ENCODE assay signal across 21 cellular contexts in the genomic region with DNA sequence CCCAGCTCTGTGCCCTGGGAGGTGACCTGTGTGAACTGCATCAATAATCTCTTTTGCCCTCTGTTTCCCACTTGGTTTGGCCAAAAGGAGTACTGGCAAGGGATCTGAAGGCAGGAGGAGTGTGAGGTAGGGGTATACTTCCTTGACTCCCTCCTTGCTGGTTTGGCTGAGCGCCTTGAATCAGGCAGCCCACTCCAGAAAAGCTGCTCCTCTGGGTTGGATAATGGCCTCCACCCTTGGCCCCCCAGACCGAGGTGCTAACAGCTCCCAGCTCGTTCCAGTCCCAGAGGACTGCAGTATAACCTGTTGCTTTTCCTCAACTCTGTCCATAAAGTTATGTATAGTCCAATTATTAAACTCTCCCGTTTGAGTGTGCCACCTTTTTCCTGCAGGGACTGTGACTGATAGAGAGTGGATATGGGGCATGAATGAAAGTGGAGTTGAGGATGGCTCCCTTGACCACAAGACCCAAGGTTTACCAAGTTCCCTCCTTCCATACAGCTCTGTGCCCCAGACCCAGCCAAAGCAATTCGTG.
DNase-seq lines count a peak whose midpoint lies in the region; ATAC-seq, FAIRE-seq and TF ChIP-seq lines count a peak whose summit lies in the region.
"Had no signal": no experiment of that assay in that cellular context is flagged by ENCODE, and none has a peak within 500 bp of the region (broad histone marks: within the 10 kb centered on the region; RNA-seq: fewer than 3 reads in every experiment).

No MANE protein-coding gene starts in this region.

- ATAC-seq in heart left ventricle (no peak), GM18909 (IDR thresholded peaks at IDR 0.05; ENCODE audit: poor library complexity, unreplicated experiment) (no peak), GM21381 (IDR thresholded peaks at IDR 0.05; ENCODE audit: unreplicated experiment) (no peak), HG03280 (IDR thresholded peaks at IDR 0.05; ENCODE audit: unreplicated experiment) (no peak)
- ATAC-seq: A549; CD8-positive, alpha-beta T cell had no signal

- no peaks in the 10 kb centered on the region for H3K36me3 ChIP-seq in right atrium auricular region
- no peaks in the 10 kb centered on the region for H3K36me3 ChIP-seq in heart left ventricle
- no peaks in the 10 kb centered on the region for H3K36me3 ChIP-seq in H1 (ENCODE audit: control insufficient read depth in 2 of 4, insufficient read depth in 4 of 4, low read length in 3 of 4)
- H3K36me3 ChIP-seq in neuronal stem cell (replicated peaks in 1 of 2; ENCODE audit: control insufficient read depth in 2 of 2, insufficient read depth in 2 of 2, low read length in 2 of 2), result no peaks in the 10 kb centered on the region
- H3K36me3 ChIP-seq: BLaER1 treated with 17β-estradiol and CSF1 and Interleukin-3, amounts not matched to agents 10 nM and 100 nM had no signal

- H3K4me3 ChIP-seq in right atrium auricular region (no peak overlapping the region), heart left ventricle (no peak overlapping the region), H1 (ENCODE audit: extremely low read depth in 1 of 4, insufficient read depth in 2 of 4, low read depth in 3 of 4, low read length in 4 of 4) (no peak overlapping the region), neuronal stem cell (ENCODE audit: low read length in 2 of 2) (no peak overlapping the region)
- H3K4me3 ChIP-seq: A549; BLaER1 treated with 17β-estradiol and CSF1 and Interleukin-3, amounts not matched to agents 10 nM and 100 nM had no signal

- H4K91ac ChIP-seq in H1 (replicated peaks; ENCODE audit: insufficient read length, low read length) (no peak overlapping the region), neuronal stem cell (ENCODE audit: low read depth, low read length, poor library complexity) (no peak overlapping the region)

- no peaks in the 10 kb centered on the region for H3K4me1 ChIP-seq in right atrium auricular region
- H3K4me1 ChIP-seq in heart left ventricle, result no peaks in the 10 kb centered on the region
- no peaks in the 10 kb centered on the region; a peak in 1 of 7 replicates for H3K4me1 ChIP-seq in H1 (replicated peaks in 1 of 4; ENCODE audit: control insufficient read depth in 3 of 4, insufficient read depth in 4 of 4, low read length in 3 of 4)
- peaks cover 0 to 1% of the 10 kb centered on the region in 2 donors for H3K4me1 ChIP-seq in neuronal stem cell (ENCODE audit: control insufficient read depth in 2 of 2, insufficient read depth in 1 of 2, low read depth in 1 of 2, low read length in 2 of 2)
- H3K4me1 ChIP-seq: A549; BLaER1 treated with 17β-estradiol and CSF1 and Interleukin-3, amounts not matched to agents 10 nM and 100 nM; Caco-2 had no signal

- H3K23ac ChIP-seq in H1 (ENCODE audit: insufficient read length) (no peak overlapping the region), neuronal stem cell (ENCODE audit: low read depth, low read length, poor library complexity) (no peak overlapping the region)

- H2BK12ac ChIP-seq in H1 (ENCODE audit: low read depth, low read length) (no peak overlapping the region), neuronal stem cell (ENCODE audit: low read length) (no peak overlapping the region)

- H3K27me3 ChIP-seq in right atrium auricular region (no peaks in the 10 kb centered on the region), heart left ventricle (peaks cover 0 to 30% (median 0%) of the 10 kb centered on the region in 9 donors), H1 (replicated peaks in 1 of 4; ENCODE audit: control insufficient read depth in 3 of 4, extremely low read depth in 1 of 4, insufficient read depth in 3 of 4, low read length in 3 of 4) (no peaks in the 10 kb centered on the region), neuronal stem cell (ENCODE audit: control insufficient read depth in 3 of 3, insufficient read depth in 3 of 3, low read depth in 1 of 3, low read length in 3 of 3) (peaks cover 0 to 6% (median 0%) of the 10 kb centered on the region in 3 experiments)
- H3K27me3 ChIP-seq: BLaER1 treated with 17β-estradiol and CSF1 and Interleukin-3, amounts not matched to agents 10 nM and 100 nM had no signal

- H3K4ac ChIP-seq in H1 (replicated peaks; ENCODE audit: insufficient read length, low read depth, low read length), result no peak overlapping the region
- H3K4ac ChIP-seq in neuronal stem cell (ENCODE audit: low read length), result no peak overlapping the region

- DNase-seq in right atrium auricular region (ENCODE audit: low spot score) (peak; percentile 7), heart left ventricle (no peak), H1 (ENCODE audit: low read depth in 1 of 2, low spot score in 2 of 2) (no peak), neuronal stem cell (ENCODE audit: low spot score) (no peak)
- DNase-seq: AML-193; Caco-2; Calu3; CD4-positive, alpha-beta T cell; CD8-positive, alpha-beta T cell; DMS79 treated with DMSO at 0.1 percent for 48 hours; GF-D8 had no signal

- no peaks in the 10 kb centered on the region for H3K23me2 ChIP-seq in H1 (ENCODE audit: low read depth, low read length)

- H3K14ac ChIP-seq in H1 (ENCODE audit: insufficient read length), result no peak overlapping the region
- no peak overlapping the region for H3K14ac ChIP-seq in neuronal stem cell (ENCODE audit: low read length)

- H3K9me3 ChIP-seq in right atrium auricular region (no peaks in the 10 kb centered on the region), heart left ventricle (no peaks in the 10 kb centered on the region), H1 (ENCODE audit: insufficient read depth in 2 of 2, low read depth in 1 of 2, low read length in 1 of 2) (no peaks in the 10 kb centered on the region), neuronal stem cell (replicated peaks in 1 of 2; ENCODE audit: control insufficient read depth in 2 of 2, insufficient read depth in 1 of 2, low read depth in 1 of 2, low read length in 2 of 2) (no peaks in the 10 kb centered on the region)
- H3K9me3 ChIP-seq: A549, Caco-2 had no signal

- no peaks in the 10 kb centered on the region for H4K20me1 ChIP-seq in H1 (replicated peaks in 1 of 2; ENCODE audit: control insufficient read depth in 1 of 2, insufficient read depth in 2 of 2, low read length in 2 of 2)
- H4K20me1 ChIP-seq: BLaER1 treated with 17β-estradiol and CSF1 and Interleukin-3, amounts not matched to agents 10 nM and 100 nM had no signal

- H3K4me2 ChIP-seq in H1 (ENCODE audit: insufficient read depth in 1 of 2, low read depth in 2 of 2, low read length in 2 of 2) (no peak overlapping the region), neuronal stem cell (ENCODE audit: insufficient read depth, low read length, poor library complexity, severe bottlenecking) (no peak overlapping the region)
- H3K4me2 ChIP-seq: A549; BLaER1 treated with 17β-estradiol and CSF1 and Interleukin-3, amounts not matched to agents 10 nM and 100 nM had no signal

- no peak overlapping the region for H2BK20ac ChIP-seq in H1 (ENCODE audit: low read length)

- TF ChIP-seq CTCF in right atrium auricular region (IDR thresholded peaks at IDR 0.05), result no peak
- TF ChIP-seq CTCF in heart left ventricle (IDR thresholded peaks at IDR 0.05), result no peak
- TF ChIP-seq CTCF in H1 (IDR thresholded peaks at IDR 0.05; ENCODE audit: control extremely low read depth in 1 of 3, insufficient read depth in 1 of 3, low read depth in 1 of 3, low read length in 3 of 3), result no peak

- H3K27ac ChIP-seq in right atrium auricular region, result no peak overlapping the region
- H3K27ac ChIP-seq in heart left ventricle, result no peak overlapping the region
- no peak overlapping the region for H3K27ac ChIP-seq in H1 (ENCODE audit: low read depth, low read length)
- no peak overlapping the region for H3K27ac ChIP-seq in neuronal stem cell (replicated peaks; ENCODE audit: low read length)
- H3K27ac ChIP-seq: 22Rv1; A549; BLaER1 treated with 17β-estradiol and CSF1 and Interleukin-3, amounts not matched to agents 10 nM and 100 nM; C4-2B had no signal

- no peak for FAIRE-seq in H1 (lab: Jason Lieb, UNC)
- FAIRE-seq: A549, D721Med, G401.6, GM12891 had no signal

- H4K5ac ChIP-seq in H1 (ENCODE audit: insufficient read length, low read depth, low read length), result no peak overlapping the region

- no peaks in the 10 kb centered on the region for H3K79me1 ChIP-seq in H1 (ENCODE audit: low read depth, low read length)
- no peaks in the 10 kb centered on the region for H3K79me1 ChIP-seq in neuronal stem cell (ENCODE audit: low read depth, low read length)

- CTCF ChIA-PET in H1 (lab: Charles Lee; ENCODE audit: partially characterized antibody), result interaction anchor here (0.9 to 2.0 kb wide), 6 partner anchors 9 to 74 kb away, joined by 3 to 8 read pairs (median 3); no protein-coding TSS in a partner anchor

- TF ChIP-seq POLR2A in heart left ventricle (IDR thresholded peaks at IDR 0.05) (no peak), H1 (IDR thresholded peaks at IDR 0.05; ENCODE audit: control extremely low read depth in 1 of 2, low read depth in 2 of 2, low read length in 2 of 2) (no peak)

- intact Hi-C loops in heart left ventricle (cut with DNase I), result no loop called here

- H2AFZ ChIP-seq in H1 (ENCODE audit: low read length), result no peak overlapping the region
- no peak overlapping the region for H2AFZ ChIP-seq in neuronal stem cell (ENCODE audit: low read length)

- H4K8ac ChIP-seq in H1 (ENCODE audit: extremely low read depth, insufficient read depth, low read length), result peak overlapping the region; percentile 46
- H4K8ac ChIP-seq in neuronal stem cell (ENCODE audit: low read depth, low read length), result no peak overlapping the region

- no peak overlapping the region for H3K56ac ChIP-seq in H1 (replicated peaks; ENCODE audit: insufficient read length, low read depth, low read length)

- H3K79me2 ChIP-seq in H1 (ENCODE audit: control insufficient read depth in 1 of 2, insufficient read depth in 2 of 2, low read length in 2 of 2), result no peaks in the 10 kb centered on the region

- no peak overlapping the region for H2BK5ac ChIP-seq in H1 (ENCODE audit: low read depth, low read length)
- H2BK5ac ChIP-seq in neuronal stem cell (ENCODE audit: low read length), result peak overlapping the region; percentile 40

- H2BK120ac ChIP-seq in H1 (replicated peaks; ENCODE audit: low read depth, low read length) (no peak overlapping the region), neuronal stem cell (ENCODE audit: low read depth, low read length) (no peak overlapping the region)

- no peak overlapping the region for H2AK5ac ChIP-seq in H1 (ENCODE audit: low read depth, low read length)
- H2AK5ac ChIP-seq in neuronal stem cell (ENCODE audit: low read depth, low read length), result no peak overlapping the region

- WGBS in heart left ventricle, 4 donors, result 68 to 79% (median 73%) methylated on average over 5 of the region's 5 CpGs
- 85% methylated on average over 5 of the region's 5 CpGs; no CpG with 5 or more reads in 1 of the 2 experiments for WGBS in H1 (ENCODE audit: extremely low coverage in 1 of 2, insufficient coverage in 1 of 2, insufficient read length in 1 of 2, insufficient replicate concordance in 2 of 2, low coverage in 1 of 2, low lambda C conversion rate in 2 of 2, missing lambda C conversion rate in 1 of 2), 2 experiments
- no CpG with 5 or more reads among the region's 5 CpGs for WGBS in neuronal stem cell (ENCODE audit: extremely low coverage in 2 of 2, insufficient read length in 2 of 2, insufficient replicate concordance in 1 of 2), 2 donors

- TF ChIP-seq RAD21 in H1 (IDR thresholded peaks at IDR 0.05 in 1 of 2, conservative IDR thresholded peaks at IDR 0.05 in 1 of 2; ENCODE audit: low read depth in 2 of 2, low read length in 2 of 2), result no peak

- TF ChIP-seq EP300 in H1 (IDR thresholded peaks at IDR 0.05; ENCODE audit: borderline replicate concordance in 1 of 2, low read depth in 2 of 2, low read length in 2 of 2), result no peak

- POLR2A ChIA-PET in H1 (lab: Charles Lee; ENCODE audit: partially characterized antibody), result no interaction called here

- no peak overlapping the region for H3K18ac ChIP-seq in H1 (ENCODE audit: extremely low read depth, low read length)
- no peak overlapping the region for H3K18ac ChIP-seq in neuronal stem cell (ENCODE audit: low read length)

- H2BK15ac ChIP-seq in H1 (ENCODE audit: low read length) (no peak overlapping the region), neuronal stem cell (ENCODE audit: low read length) (no peak overlapping the region)

- no peak overlapping the region for H3K9ac ChIP-seq in H1 (replicated peaks in 1 of 4; ENCODE audit: extremely low read depth in 1 of 4, low read depth in 3 of 4, low read length in 3 of 4)
- no peak overlapping the region for H3K9ac ChIP-seq in neuronal stem cell (ENCODE audit: low read depth, low read length, poor library complexity)
- H3K9ac ChIP-seq: BLaER1 treated with 17β-estradiol and CSF1 and Interleukin-3, amounts not matched to agents 10 nM and 100 nM had no signal
